ENCODE assay signal across 7 cellular contexts in genomic region chr14:98437113-98437512, GRCh38.
"Had no signal": no experiment of that assay in that cellular context is flagged by ENCODE, and none has a peak within 500 bp of the region (broad histone marks: within the 10 kb centered on the region; RNA-seq: fewer than 3 reads in every experiment).

No MANE protein-coding gene starts in this region.

- H3K4me2 ChIP-seq: GM23338 had no signal

- ATAC-seq: GM23338, HCT116 had no signal

- H3K4me3 ChIP-seq: GM23338, HAP-1 had no signal

- H3K36me3 ChIP-seq: HAP-1 had no signal

- H3K9me3 ChIP-seq: HAP-1 had no signal

- H3K4me1 ChIP-seq: HAP-1 had no signal

- H2AFZ ChIP-seq: GM23338 had no signal

- H3K27ac ChIP-seq: HL-60 had no signal

- DNase-seq: H7, HFFc6, KG1 had no signal
